Comparison of ENCODE assay signal across 16 cellular contexts in genomic region chr5:156420665-156421064, GRCh38.
A peak's percentile ranks its signal among the peaks of the same experiment; 100 is the strongest.
DNase-seq lines count a peak whose midpoint lies in the region; ATAC-seq and TF ChIP-seq lines count a peak whose summit lies in the region.
"Had no signal": no experiment of that assay in that cellular context is flagged by ENCODE, and none has a peak within 500 bp of the region (broad histone marks: within the 10 kb centered on the region; RNA-seq: fewer than 3 reads in every experiment).

No MANE protein-coding gene starts in this region.

- H3K79me2 ChIP-seq in SK-N-SH (ENCODE audit: insufficient read depth), result no peaks in the 10 kb centered on the region

- no peaks in the 10 kb centered on the region for H3K27me3 Mint-ChIP-seq in stimulated activated naive B cell treated with anti-CD40 and anti-IgM and Interleukin-4, amounts not matched to agents 10 μg/mL and 1 μg/mL and 100 μg/mL, for 72 hours

- H3K36me3 ChIP-seq in SK-N-SH (replicated peaks in 1 of 2; ENCODE audit: control insufficient read depth in 1 of 2, insufficient read depth in 2 of 2, low read length in 1 of 2) (no peaks in the 10 kb centered on the region), ascending aorta (no peaks in the 10 kb centered on the region)

- H2AFZ ChIP-seq in SK-N-SH (ENCODE audit: low read depth), result no peak overlapping the region

- H3K9me3 ChIP-seq in SK-N-SH (no peaks in the 10 kb centered on the region), ascending aorta (no peaks in the 10 kb centered on the region)

- H3K36me3 Mint-ChIP-seq in stimulated activated naive B cell treated with anti-CD40 and anti-IgM and Interleukin-4, amounts not matched to agents 10 μg/mL and 1 μg/mL and 100 μg/mL, for 72 hours, result no peaks in the 10 kb centered on the region
- H3K36me3 Mint-ChIP-seq: IgD-negative memory B cell had no signal

- DNase-seq in SK-N-SH (no peak), LHCN-M2 (ENCODE audit: low read depth) (peak; percentile 11), foreskin melanocyte (peak; percentile 11), ascending aorta (ENCODE audit: low spot score in 2 of 2) (no peak)
- no peak for DNase-seq in stimulated activated naive B cell treated with anti-CD40 and anti-IgM and Interleukin-4, amounts not matched to agents 10 μg/mL and 1 μg/mL and 100 μg/mL, for 72 hours
- DNase-seq: C1 segment of cervical spinal cord; Calu3; CD4-positive, alpha-beta T cell; DMS 273 treated with DMSO at 0.1 percent for 48 hours had no signal

- CTCF ChIA-PET in SK-N-SH (lab: Yijun Ruan, JAX), result interaction anchor here (1.5 kb wide), 1 partner anchor 14 kb away, joined by 3 read pairs; no protein-coding TSS in a partner anchor

- H4K20me1 ChIP-seq in SK-N-SH (ENCODE audit: insufficient read depth), result no peaks in the 10 kb centered on the region

- TF ChIP-seq RAD21 in SK-N-SH (IDR thresholded peaks at IDR 0.05; ENCODE audit: low read length), result no peak

- no peak overlapping the region for H3K27ac Mint-ChIP-seq in stimulated activated naive B cell treated with anti-CD40 and anti-IgM and Interleukin-4, amounts not matched to agents 10 μg/mL and 1 μg/mL and 100 μg/mL, for 72 hours
- H3K27ac Mint-ChIP-seq: B cell; CD4-positive, alpha-beta T cell; IgD-negative memory B cell had no signal

- no peak overlapping the region for H3K4me2 ChIP-seq in SK-N-SH

- H3K27ac ChIP-seq in SK-N-SH (ENCODE audit: low read depth in 2 of 2, low read length in 1 of 2) (no peak overlapping the region), ascending aorta (no peak overlapping the region)
- H3K27ac ChIP-seq: 22Rv1 had no signal

- TF ChIP-seq EP300 in SK-N-SH (IDR thresholded peaks at IDR 0.05; ENCODE audit: borderline replicate concordance in 1 of 2, low read depth in 1 of 2, low read length in 1 of 2), result no peak

- TF ChIP-seq CTCF in SK-N-SH (IDR thresholded peaks at IDR 0.05) (no peak), ascending aorta (IDR thresholded peaks at IDR 0.05) (no peak)

- POLR2A ChIA-PET in SK-N-SH (lab: Yijun Ruan, JAX), result no interaction called here

- no peaks in the 10 kb centered on the region for H3F3A ChIP-seq in SK-N-SH (replicated peaks; ENCODE audit: insufficient read depth)

- intact Hi-C loops in ascending aorta (cut with DNase I), result no loop called here

- H3K4me1 Mint-ChIP-seq in stimulated activated naive B cell treated with anti-CD40 and anti-IgM and Interleukin-4, amounts not matched to agents 10 μg/mL and 1 μg/mL and 100 μg/mL, for 72 hours, result no peaks in the 10 kb centered on the region
- H3K4me1 Mint-ChIP-seq: B cell, IgD-negative memory B cell had no signal

- no peaks in the 10 kb centered on the region for H3K9me3 Mint-ChIP-seq in stimulated activated naive B cell treated with anti-CD40 and anti-IgM and Interleukin-4, amounts not matched to agents 10 μg/mL and 1 μg/mL and 100 μg/mL, for 72 hours
- H3K9me3 Mint-ChIP-seq: CD4-positive, alpha-beta T cell; IgD-negative memory B cell had no signal

- H3K9ac ChIP-seq in SK-N-SH, result no peak overlapping the region

- H3K4me3 ChIP-seq in SK-N-SH (ENCODE audit: low read depth in 2 of 2, low read length in 1 of 2), result no peak overlapping the region
- H3K4me3 ChIP-seq in ascending aorta, result no peak overlapping the region

- 28% methylated on average over 1 of the region's 1 CpG for WGBS in SK-N-SH (ENCODE audit: low lambda C conversion rate)

- no peaks in the 10 kb centered on the region for H3K27me3 ChIP-seq in SK-N-SH (ENCODE audit: insufficient read depth)
- no peaks in the 10 kb centered on the region for H3K27me3 ChIP-seq in ascending aorta

- no peak overlapping the region for H3K4me3 Mint-ChIP-seq in stimulated activated naive B cell treated with anti-CD40 and anti-IgM and Interleukin-4, amounts not matched to agents 10 μg/mL and 1 μg/mL and 100 μg/mL, for 72 hours
- H3K4me3 Mint-ChIP-seq: B cell; CD4-positive, alpha-beta T cell; IgD-negative memory B cell had no signal

- H3K9me2 ChIP-seq in SK-N-SH, result no peaks in the 10 kb centered on the region

- no peak for ATAC-seq in SK-N-SH treated with all-trans-retinoic acid at 6 μM for 48 hours
- ATAC-seq in GM18873 (IDR thresholded peaks at IDR 0.05; ENCODE audit: low FRiP score, unreplicated experiment), result no peak
- no peak for ATAC-seq in HG02870 (IDR thresholded peaks at IDR 0.05; ENCODE audit: unreplicated experiment)
- no peak for ATAC-seq in stimulated activated naive B cell treated with anti-CD40 and anti-IgM and Interleukin-4, amounts not matched to agents 10 μg/mL and 1 μg/mL and 100 μg/mL, for 72 hours (replicated peaks)
- ATAC-seq: HCT116 had no signal

- peaks cover 0 to 2% of the 10 kb centered on the region in 2 experiments; a peak in 1 of 4 replicates for H3K4me1 ChIP-seq in SK-N-SH (ENCODE audit: control insufficient read depth in 1 of 2, insufficient read depth in 2 of 2, low read depth in 1 of 2, low read length in 1 of 2)
- H3K4me1 ChIP-seq in ascending aorta, result no peaks in the 10 kb centered on the region

TF ChIP-seq in SK-N-SH treated with all-trans-retinoic acid at 6 μM for 48 hours, 23 proteins besides CTCF, POLR2A, EP300 and RAD21:
- TF ChIP-seq ISL1 (CRISPR knock-in tag; IDR thresholded peaks at IDR 0.05) (peak; percentile 35), ZFP30 (CRISPR knock-in tag; IDR thresholded peaks at IDR 0.05) (no peak)
TF ChIP-seq in SK-N-SH treated with all-trans-retinoic acid at 6 μM for 48 hours: peak in this region for 1.

TF ChIP-seq in SK-N-SH, 30 proteins besides CTCF, POLR2A, EP300 and RAD21:
- TF ChIP-seq YY1 (IDR thresholded peaks at IDR 0.05; ENCODE audit: low read depth) (no peak), MXI1 (IDR thresholded peaks at IDR 0.05; ENCODE audit: low read depth, low read length) (no peak), NRF1 (IDR thresholded peaks at IDR 0.05; ENCODE audit: low read depth, low read length) (no peak), CHD2 (IDR thresholded peaks at IDR 0.05; ENCODE audit: low read length, partially characterized antibody) (no peak), ELF1 (IDR thresholded peaks at IDR 0.05) (no peak), TAF1 (IDR thresholded peaks at IDR 0.05; ENCODE audit: borderline replicate concordance, low read depth, low read length) (no peak), GABPA (IDR thresholded peaks at IDR 0.05; ENCODE audit: low read depth) (no peak), GATA2 (CRISPR knock-in tag; IDR thresholded peaks at IDR 0.05) (no peak), SMC3 (IDR thresholded peaks at IDR 0.05; ENCODE audit: low read depth, low read length) (no peak), IRF3 (IDR thresholded peaks at IDR 0.05; ENCODE audit: low read depth, low read length) (no peak), RFX5 (IDR thresholded peaks at IDR 0.05; ENCODE audit: low read length) (no peak), MAX (IDR thresholded peaks at IDR 0.05; ENCODE audit: low read depth) (no peak), USF1 (IDR thresholded peaks at IDR 0.05; ENCODE audit: borderline replicate concordance, low read depth) (no peak), SIN3A (IDR thresholded peaks at IDR 0.05; ENCODE audit: borderline replicate concordance, low read depth, low read length) (no peak), FOXM1 (IDR thresholded peaks at IDR 0.05; ENCODE audit: low read depth) (no peak), TCF12 (IDR thresholded peaks at IDR 0.05) (no peak), POLR2AphosphoS5 (IDR thresholded peaks at IDR 0.05; ENCODE audit: low read depth, low read length) (no peak), NFIC (IDR thresholded peaks at IDR 0.05; ENCODE audit: borderline replicate concordance) (no peak), FOXJ3 (CRISPR knock-in tag; IDR thresholded peaks at IDR 0.05) (no peak)
TF ChIP-seq in SK-N-SH: peak in this region for 0.

Comparison
In these comparisons a context has a peak if more than half of its experiments do, and no peak if none do; other contexts are left out.
1. DNase-seq: peak in LHCN-M2 (single experiment) and foreskin melanocyte (single experiment); none in SK-N-SH (single experiment), ascending aorta (0 of 2) and stimulated activated naive B cell treated with anti-CD40 and anti-IgM and Interleukin-4, amounts not matched to agents 10 μg/mL and 1 μg/mL and 100 μg/mL, for 72 hours (single experiment).